ENCODE assay signal across 8 cellular contexts in the genomic region with DNA sequence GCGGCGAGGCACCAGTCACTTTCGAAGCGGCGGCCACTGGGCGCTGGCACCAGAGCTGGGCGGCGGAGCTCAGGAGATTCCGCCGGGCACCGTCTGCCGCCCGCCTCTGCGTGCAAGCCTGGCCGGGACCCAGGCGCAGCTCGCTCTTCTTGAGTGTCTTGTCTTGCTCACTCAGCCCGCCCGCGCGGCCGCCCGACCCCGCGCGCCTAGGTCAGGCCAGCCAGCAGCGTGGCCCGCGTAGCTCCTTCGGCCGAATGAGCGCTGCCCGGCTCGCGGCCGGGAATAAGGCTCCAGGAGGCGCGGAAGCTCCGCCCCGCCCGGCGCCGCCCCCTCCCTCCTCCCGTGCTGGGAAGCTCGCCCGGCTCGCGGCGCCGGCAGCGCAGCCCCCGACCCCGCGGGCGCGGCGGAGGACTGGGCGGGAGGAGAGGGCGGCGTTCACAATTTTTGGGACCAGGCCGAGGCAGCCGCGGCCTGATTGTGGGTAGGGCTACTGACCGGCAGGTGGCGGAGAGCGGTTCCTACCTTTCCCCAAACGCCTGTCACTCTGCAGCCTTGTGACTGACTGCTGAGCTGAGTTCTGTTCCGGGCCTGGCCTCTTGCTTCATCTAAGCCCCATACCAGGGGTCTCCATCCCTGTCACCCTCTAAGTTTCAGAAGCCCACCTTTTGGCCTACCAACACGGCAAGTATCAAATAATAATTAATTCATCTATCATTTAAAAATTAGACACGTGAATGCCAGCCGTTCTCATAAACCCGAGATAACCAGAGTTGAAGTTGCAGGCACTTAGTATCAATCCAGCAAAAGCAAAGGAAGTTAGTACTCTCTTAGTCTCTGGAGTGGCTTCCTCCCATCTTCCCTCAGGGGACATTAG. TPM values are rescaled to one million over a fixed set of nuclear protein-coding genes. Genes with fewer than 3 reads are reported as not detected.
DNase-seq lines count a peak whose midpoint lies in the region; ATAC-seq and TF ChIP-seq lines count a peak whose summit lies in the region.

A gene with protein sequence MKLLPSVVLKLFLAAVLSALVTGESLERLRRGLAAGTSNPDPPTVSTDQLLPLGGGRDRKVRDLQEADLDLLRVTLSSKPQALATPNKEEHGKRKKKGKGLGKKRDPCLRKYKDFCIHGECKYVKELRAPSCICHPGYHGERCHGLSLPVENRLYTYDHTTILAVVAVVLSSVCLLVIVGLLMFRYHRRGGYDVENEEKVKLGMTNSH (minus strand): TSS at position 256 of the 874 bp plus-strand sequence. CDS start 275 bp downstream, outside the sequence.

- H3K4me1 Mint-ChIP-seq in IgD-negative memory B cell (peaks cover 28 to 45% (median 43%) of the 10 kb centered on the region in 3 donors), glutamatergic neuron (ENCODE audit: low read depth, unreplicated experiment) (peaks cover 16% of the 10 kb centered on the region)
- peaks cover 58% of the 10 kb centered on the region for H3K4me1 Mint-ChIP-seq in activated naive CD8-positive, alpha-beta T cell treated with anti-CD3 and anti-CD28 coated beads, Interleukin-2, amount 10 ng/mL, durations not matched to agents 7 days and 5 days

- peak within 1 kb of the TSS; percentile 82 to 96 for H3K4me3 ChIP-seq in uterus

- intact Hi-C loops in uterus (cut with DNase I; ENCODE audit: low total_unique reads) = loop anchor here (5.0 kb wide), 1 partner anchor 104 kb away; no protein-coding TSS in a partner anchor

- DNase-seq in EL = peak; percentile 84
- DNase-seq in SK-MEL-5 (ENCODE audit: low read depth, low spot score) = peak; percentile 69
- DNase-seq in activated naive CD8-positive, alpha-beta T cell treated with anti-CD3 and anti-CD28 coated beads, Interleukin-2, amount 10 ng/mL, durations not matched to agents 7 days and 5 days = peak; percentile 75
- peak; percentile 81 for DNase-seq in glutamatergic neuron
- peak; percentile 69 for DNase-seq in occipital lobe (lab: John Stamatoyannopoulos, UW)
- peak; percentile 80 to 84 for DNase-seq in uterus

- H3K27me3 Mint-ChIP-seq in IgD-negative memory B cell (peaks cover 6% of the 10 kb centered on the region), glutamatergic neuron (ENCODE audit: unreplicated experiment) (peaks cover 11% of the 10 kb centered on the region)
- H3K27me3 Mint-ChIP-seq in activated naive CD8-positive, alpha-beta T cell treated with anti-CD3 and anti-CD28 coated beads, Interleukin-2, amount 10 ng/mL, durations not matched to agents 7 days and 5 days = peaks cover 11% of the 10 kb centered on the region

- H3K36me3 Mint-ChIP-seq in IgD-negative memory B cell (no peaks in the 10 kb centered on the region), glutamatergic neuron (ENCODE audit: unreplicated experiment) (no peaks in the 10 kb centered on the region)
- peaks cover 21% of the 10 kb centered on the region for H3K36me3 Mint-ChIP-seq in activated naive CD8-positive, alpha-beta T cell treated with anti-CD3 and anti-CD28 coated beads, Interleukin-2, amount 10 ng/mL, durations not matched to agents 7 days and 5 days

- H3K4me1 ChIP-seq in uterus = peaks cover 0 to 3% of the 10 kb centered on the region in 2 donors

- TF ChIP-seq POLR2A in uterus (IDR thresholded peaks at IDR 0.05) = peak; percentile 95 to 96

- ATAC-seq in GM21619 (IDR thresholded peaks at IDR 0.05; ENCODE audit: unreplicated experiment) = peak; percentile 71
- ATAC-seq in activated naive CD8-positive, alpha-beta T cell treated with anti-CD3 and anti-CD28 coated beads, Interleukin-2, amount 10 ng/mL, durations not matched to agents 7 days and 5 days (ENCODE audit: low read depth) = peak; percentile 54

- TF ChIP-seq CTCF in glutamatergic neuron (IDR thresholded peaks at IDR 0.05; ENCODE audit: partially characterized antibody, unreplicated experiment) (peak; percentile 74), uterus (IDR thresholded peaks at IDR 0.05) (peak; percentile 11 to 59 (median 52))

- peak within 1 kb of the TSS; percentile 75 to 93 (median 86) for H3K4me3 Mint-ChIP-seq in IgD-negative memory B cell
- peak within 1 kb of the TSS; percentile 95 for H3K4me3 Mint-ChIP-seq in activated naive CD8-positive, alpha-beta T cell treated with anti-CD3 and anti-CD28 coated beads, Interleukin-2, amount 10 ng/mL, durations not matched to agents 7 days and 5 days
- H3K4me3 Mint-ChIP-seq in glutamatergic neuron (ENCODE audit: unreplicated experiment) = peak within 1 kb of the TSS; percentile 84

- H3K27ac ChIP-seq in uterus = peak within 1 kb of the TSS; percentile 84 to 88

- no peaks in the 10 kb centered on the region for H3K27me3 ChIP-seq in uterus

- H3K27ac Mint-ChIP-seq in IgD-negative memory B cell (peak within 1 kb of the TSS in 2 of 3 donors; percentile 11 to 45), glutamatergic neuron (ENCODE audit: unreplicated experiment) (peak within 1 kb of the TSS; percentile 71)
- peak within 1 kb of the TSS; percentile 84 for H3K27ac Mint-ChIP-seq in activated naive CD8-positive, alpha-beta T cell treated with anti-CD3 and anti-CD28 coated beads, Interleukin-2, amount 10 ng/mL, durations not matched to agents 7 days and 5 days

- H3K9me3 Mint-ChIP-seq in IgD-negative memory B cell (no peaks in the 10 kb centered on the region), glutamatergic neuron (ENCODE audit: unreplicated experiment) (peaks cover 2% of the 10 kb centered on the region)
- H3K9me3 Mint-ChIP-seq in activated naive CD8-positive, alpha-beta T cell treated with anti-CD3 and anti-CD28 coated beads, Interleukin-2, amount 10 ng/mL, durations not matched to agents 7 days and 5 days = no peaks in the 10 kb centered on the region

- H3K9me3 ChIP-seq in uterus = no peaks in the 10 kb centered on the region

- POLR2A ChIA-PET in activated naive CD8-positive, alpha-beta T cell treated with anti-CD3 and anti-CD28 coated beads, Interleukin-2, amount 10 ng/mL, durations not matched to agents 7 days and 5 days (lab: Charles Lee) = interaction anchor here (0.7 to 3.2 kb wide), 11 partner anchors 11 to 100 kb away, joined by 3 to 31 read pairs (median 4); a partner anchor contains a TSS

- no peaks in the 10 kb centered on the region for H3K36me3 ChIP-seq in uterus

- in situ Hi-C loops in SK-MEL-5 (cut with HindIII; ENCODE audit: low pct_unique_long_range_greater_than_20kb, low sequenced_read_pairs) = no loop called here

RNA-seq across cellular contexts. Expression of the gene that starts here (rescaled TPM):
- polyA plus RNA-seq in IgD-negative memory B cell = 0.83 TPM
- total RNA-seq in SK-MEL-5 (2014; rRNA removed; shearing (Covaris generic)) = 12.2 and 13.4 TPM in 2 replicates
- 13.7 and 15.6 TPM in 2 replicates for polyA plus RNA-seq in SK-MEL-5 (2015; cell fraction: cytosol; rRNA removed)
- 4.9 and 8.7 TPM in 2 replicates for polyA plus RNA-seq in SK-MEL-5 (2015; cell fraction: nucleus; rRNA removed)
- total RNA-seq in activated naive CD8-positive, alpha-beta T cell treated with anti-CD3 and anti-CD28 coated beads, Interleukin-2, amount 10 ng/mL, durations not matched to agents 7 days and 5 days = 10 to 100 TPM; 12.8 TPM
- total RNA-seq in glutamatergic neuron (ENCODE audit: unreplicated experiment) = 2.5 TPM
- total RNA-seq in occipital lobe = 8.7 TPM
- total RNA-seq in uterus = 10 to 100 TPM in 2 of 4 donors, 1 to 10 TPM in 1, under 1 TPM in 1; 0.77 to 24.4 (median 8.4) TPM

Comparison
In these comparisons a context has a peak if more than half of its experiments do, and no peak if none do; other contexts are left out.
1. Peak in every context shown above with its lines: DNase-seq, ATAC-seq, H3K4me3 ChIP-seq and H3K27ac ChIP-seq.
2. H3K27ac Mint-ChIP-seq: peak in every context shown above with its lines; median percentile 84 in activated naive CD8-positive, alpha-beta T cell treated with anti-CD3 and anti-CD28 coated beads, Interleukin-2, amount 10 ng/mL, durations not matched to agents 7 days and 5 days; 71 in glutamatergic neuron; 28 in IgD-negative memory B cell.